8 cellular contexts compared by ENCODE assay signal in the genomic region with DNA sequence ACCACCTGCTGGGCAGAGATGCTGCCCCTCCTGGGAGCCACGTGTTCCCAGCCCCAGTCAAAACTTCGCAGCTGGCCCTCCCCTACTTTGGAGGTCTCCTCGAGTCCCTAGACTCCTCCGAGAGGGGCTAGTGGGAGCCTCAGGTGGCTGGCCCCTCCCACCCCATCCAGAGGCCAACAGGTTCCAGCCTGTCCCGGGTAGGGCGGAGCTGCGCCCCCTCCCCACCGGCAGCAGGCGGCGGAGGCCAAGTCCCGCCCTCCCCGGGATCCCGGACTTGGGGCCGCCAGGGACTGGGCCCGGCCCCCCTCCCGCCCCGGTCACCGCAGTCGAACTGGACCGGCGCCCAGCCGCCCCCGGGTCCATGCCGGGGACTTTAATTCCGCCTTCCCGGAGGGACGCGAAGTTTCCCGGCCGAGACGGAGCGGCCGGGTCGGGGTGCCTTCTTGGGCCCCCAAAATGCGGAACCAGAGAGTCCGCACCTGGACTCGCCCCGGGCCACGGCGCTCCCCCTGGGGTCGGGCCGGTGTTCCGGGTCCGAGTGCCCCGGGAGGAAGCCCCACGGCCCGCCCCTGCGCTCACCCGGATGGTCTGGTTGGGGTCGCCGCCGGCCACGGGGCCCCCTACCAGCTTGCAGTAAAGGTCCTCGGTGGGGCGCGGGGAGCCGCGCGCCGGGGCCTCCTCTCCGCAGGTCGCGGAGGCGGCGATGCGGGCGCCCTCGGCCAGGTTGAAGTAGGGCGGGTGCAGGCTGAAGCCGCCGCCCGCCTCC. TPM values are rescaled to one million over a fixed set of nuclear protein-coding genes. Genes with fewer than 3 reads are reported as not detected.
DNase-seq lines count a peak whose midpoint lies in the region; ATAC-seq and TF ChIP-seq lines count a peak whose summit lies in the region.

No MANE protein-coding gene starts in this region.

- CTCF ChIA-PET in CD8-positive, alpha-beta T cell (lab: Charles Lee): interaction anchor here (1.7 kb wide), 1 partner anchor 16 kb away, joined by 8 read pairs; no protein-coding TSS in a partner anchor

- peaks cover 2% of the 10 kb centered on the region for H3K4me1 Mint-ChIP-seq in CD8-positive, alpha-beta T cell (ENCODE audit: low read depth)

- no peak overlapping the region for H3K27ac Mint-ChIP-seq in CD8-positive, alpha-beta T cell

- no peak for ATAC-seq in CD8-positive, alpha-beta T cell
- ATAC-seq in upper lobe of left lung (ENCODE audit: low FRiP score in 2 of 2) (peak; percentile 0 to 3), HG03521 (IDR thresholded peaks at IDR 0.05; ENCODE audit: unreplicated experiment) (no peak), GM21576 (IDR thresholded peaks at IDR 0.05; ENCODE audit: unreplicated experiment) (no peak)

- 2% methylated on average over 72 of the region's 72 CpGs for WGBS in liver
- 1% methylated on average over 24 of the region's 72 CpGs; no CpG with 5 or more reads in 1 of the 2 donors for WGBS in upper lobe of left lung, 2 donors

- no peaks in the 10 kb centered on the region for H3K9me3 ChIP-seq in CD8-positive, alpha-beta T cell (ENCODE audit: low read length)
- no peaks in the 10 kb centered on the region for H3K9me3 ChIP-seq in Karpas-422 (ENCODE audit: low read length)
- no peaks in the 10 kb centered on the region for H3K9me3 ChIP-seq in liver (ENCODE audit: control insufficient read depth in 4 of 4, low read length in 3 of 4)
- H3K9me3 ChIP-seq in upper lobe of left lung: no peaks in the 10 kb centered on the region

- intact Hi-C loops in CD8-positive, alpha-beta T cell (cut with DNase I, micrococcal nuclease): no loop called here

- H3K4me1 ChIP-seq in CD8-positive, alpha-beta T cell (ENCODE audit: insufficient read depth, low read length): peaks cover 17% of the 10 kb centered on the region
- H3K4me1 ChIP-seq in Karpas-422 (ENCODE audit: low read length): peaks cover 26% of the 10 kb centered on the region
- peaks cover 46 to 93% (median 70%) of the 10 kb centered on the region in 4 donors for H3K4me1 ChIP-seq in liver (ENCODE audit: control insufficient read depth in 4 of 4, insufficient read depth in 4 of 4, low read length in 3 of 4)
- peaks cover 68 to 98% (median 88%) of the 10 kb centered on the region in 4 donors for H3K4me1 ChIP-seq in upper lobe of left lung

- peak overlapping the region; percentile 37 for H3K4me3 ChIP-seq in CD8-positive, alpha-beta T cell (ENCODE audit: low read depth, low read length)
- peak overlapping the region; percentile 69 for H3K4me3 ChIP-seq in Karpas-422 (ENCODE audit: low read length)
- peak overlapping the region; percentile 69 to 72 for H3K4me3 ChIP-seq in cardiac fibroblast (replicated peaks in 1 of 2; ENCODE audit: low read depth in 2 of 2, low read length in 2 of 2)
- peak overlapping the region; percentile 32 to 79 (median 58) for H3K4me3 ChIP-seq in liver (ENCODE audit: low read depth in 1 of 3, low read length in 3 of 3)
- H3K4me3 ChIP-seq in upper lobe of left lung: peak overlapping the region; percentile 61 to 94 (median 90)

- H3K27ac ChIP-seq in CD8-positive, alpha-beta T cell (ENCODE audit: low read depth, low read length): no peak overlapping the region
- H3K27ac ChIP-seq in Karpas-422 (ENCODE audit: low read length) (no peak overlapping the region), liver (ENCODE audit: low read depth in 1 of 2, low read length in 2 of 2) (peak overlapping the region; percentile 51 to 76), upper lobe of left lung (peak overlapping the region; percentile 92 to 98 (median 95))

- TF ChIP-seq POLR2A in upper lobe of left lung (IDR thresholded peaks at IDR 0.05): no peak

- peaks cover 25% of the 10 kb centered on the region for H3K27me3 ChIP-seq in CD8-positive, alpha-beta T cell (ENCODE audit: insufficient read depth, low read length)
- no peaks in the 10 kb centered on the region for H3K27me3 ChIP-seq in Karpas-422 (ENCODE audit: low read length)
- no peaks in the 10 kb centered on the region for H3K27me3 ChIP-seq in liver (ENCODE audit: control insufficient read depth in 4 of 4, insufficient read depth in 4 of 4, low read length in 3 of 4)
- H3K27me3 ChIP-seq in upper lobe of left lung: peaks cover 0 to 29% (median 2%) of the 10 kb centered on the region in 4 donors

- no peak for TF ChIP-seq CTCF in CD8-positive, alpha-beta T cell (IDR thresholded peaks at IDR 0.05)
- TF ChIP-seq CTCF in cardiac fibroblast (IDR thresholded peaks at IDR 0.05; ENCODE audit: low read depth, low read length) (no peak), liver (IDR thresholded peaks at IDR 0.05; ENCODE audit: low read depth, low read length, missing input control) (no peak), upper lobe of left lung (IDR thresholded peaks at IDR 0.05) (no peak)

- no peaks in the 10 kb centered on the region for H3K36me3 Mint-ChIP-seq in CD8-positive, alpha-beta T cell

- H3K27me3 Mint-ChIP-seq in CD8-positive, alpha-beta T cell (ENCODE audit: low read depth): peaks cover 30% of the 10 kb centered on the region

- no peaks in the 10 kb centered on the region for H3K9me3 Mint-ChIP-seq in CD8-positive, alpha-beta T cell

- DNase-seq in CD8-positive, alpha-beta T cell: no peak
- DNase-seq in Karpas-422 (peak; percentile 56), cardiac fibroblast (ENCODE audit: low read depth in 2 of 2) (no peak), upper lobe of left lung (peak; percentile 85 to 89), cerebellum (ENCODE audit: low spot score) (no peak)

- no peak for TF ChIP-seq RAD21 in liver (IDR thresholded peaks at IDR 0.05)

- H3K4me3 Mint-ChIP-seq in CD8-positive, alpha-beta T cell: peak overlapping the region; percentile 18

- POLR2A ChIA-PET in CD8-positive, alpha-beta T cell (lab: Charles Lee): no interaction called here

- H3K4me2 ChIP-seq in Karpas-422 (ENCODE audit: low read depth, low read length, poor library complexity, severe bottlenecking): peak overlapping the region; percentile 81

- H4K20me1 ChIP-seq in Karpas-422 (ENCODE audit: insufficient read depth, low read depth, low read length): peaks cover 25% of the 10 kb centered on the region; the same call in 1 of the 2 replicates

- H2AFZ ChIP-seq in Karpas-422 (ENCODE audit: low read length): peak overlapping the region; percentile 48; the same call in 1 of the 2 replicates

- no peaks in the 10 kb centered on the region for H3K9me2 ChIP-seq in Karpas-422 (replicated peaks; ENCODE audit: insufficient read depth, low read length)

- H3K79me2 ChIP-seq in Karpas-422 (ENCODE audit: low read length): no peaks in the 10 kb centered on the region

- H3K9ac ChIP-seq in Karpas-422 (ENCODE audit: low read length) (peak overlapping the region; percentile 69), liver (ENCODE audit: low read depth in 1 of 2, low read length in 2 of 2) (peak overlapping the region in 1 of 2 donors; percentile 14)

- no peak for TF ChIP-seq EP300 in upper lobe of left lung (IDR thresholded peaks at IDR 0.05)

- no peaks in the 10 kb centered on the region for H3K36me3 ChIP-seq in CD8-positive, alpha-beta T cell (ENCODE audit: insufficient read depth, low read length)
- H3K36me3 ChIP-seq in Karpas-422 (ENCODE audit: insufficient read depth, low read length) (no peaks in the 10 kb centered on the region), liver (ENCODE audit: control insufficient read depth in 4 of 4, insufficient read depth in 3 of 4, low read depth in 1 of 4, low read length in 3 of 4) (peaks cover 0 to 2% (median 0%) of the 10 kb centered on the region in 4 donors), upper lobe of left lung (peaks cover 0 to 9% (median 0%) of the 10 kb centered on the region in 4 donors)

TF ChIP-seq in liver, 16 proteins besides CTCF, POLR2A, EP300 and RAD21 (continues in another document):
- TF ChIP-seq FOXA1 (IDR thresholded peaks at IDR 0.05): no peak
- TF ChIP-seq HNF4G (IDR thresholded peaks at IDR 0.05): no peak
- no peak for TF ChIP-seq JUND (IDR thresholded peaks at IDR 0.05)
- TF ChIP-seq TAF1 (conservative IDR thresholded peaks at IDR 0.05): no peak
- TF ChIP-seq, protein P1, sequence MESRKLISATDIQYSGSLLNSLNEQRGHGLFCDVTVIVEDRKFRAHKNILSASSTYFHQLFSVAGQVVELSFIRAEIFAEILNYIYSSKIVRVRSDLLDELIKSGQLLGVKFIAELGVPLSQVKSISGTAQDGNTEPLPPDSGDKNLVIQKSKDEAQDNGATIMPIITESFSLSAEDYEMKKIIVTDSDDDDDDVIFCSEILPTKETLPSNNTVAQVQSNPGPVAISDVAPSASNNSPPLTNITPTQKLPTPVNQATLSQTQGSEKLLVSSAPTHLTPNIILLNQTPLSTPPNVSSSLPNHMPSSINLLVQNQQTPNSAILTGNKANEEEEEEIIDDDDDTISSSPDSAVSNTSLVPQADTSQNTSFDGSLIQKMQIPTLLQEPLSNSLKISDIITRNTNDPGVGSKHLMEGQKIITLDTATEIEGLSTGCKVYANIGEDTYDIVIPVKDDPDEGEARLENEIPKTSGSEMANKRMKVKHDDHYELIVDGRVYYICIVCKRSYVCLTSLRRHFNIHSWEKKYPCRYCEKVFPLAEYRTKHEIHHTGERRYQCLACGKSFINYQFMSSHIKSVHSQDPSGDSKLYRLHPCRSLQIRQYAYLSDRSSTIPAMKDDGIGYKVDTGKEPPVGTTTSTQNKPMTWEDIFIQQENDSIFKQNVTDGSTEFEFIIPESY (IDR thresholded peaks at IDR 0.05): no peak
- TF ChIP-seq FOXA2 (IDR thresholded peaks at IDR 0.05): no peak
- TF ChIP-seq HNF4A (conservative IDR thresholded peaks at IDR 0.05): peak; percentile 41 to 47
- TF ChIP-seq, protein P2, sequence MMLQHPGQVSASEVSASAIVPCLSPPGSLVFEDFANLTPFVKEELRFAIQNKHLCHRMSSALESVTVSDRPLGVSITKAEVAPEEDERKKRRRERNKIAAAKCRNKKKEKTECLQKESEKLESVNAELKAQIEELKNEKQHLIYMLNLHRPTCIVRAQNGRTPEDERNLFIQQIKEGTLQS (IDR thresholded peaks at IDR 0.05): no peak

RNA-seq across cellular contexts. Expression of a gene that starts 0.6 kb away (rescaled TPM):
- total RNA-seq in CD8-positive, alpha-beta T cell: 1 to 10 TPM in 1 of 2 experiments, under 1 TPM in 1; 0.28 to 1.1 TPM
- 3.2 and 17.5 TPM in 2 replicates for total RNA-seq in Karpas-422 (2014; rRNA removed; shearing (Covaris generic); ENCODE audit: low replicate concordance)
- total RNA-seq in liver (10 to 100 TPM in 1 of 2 donors, 1 to 10 TPM in 1; 3.6 to 40.2 TPM), upper lobe of left lung (1,000 to 10,000 TPM in 1 of 6 donors, 100 to 1,000 TPM in 5; 176 to 1,019 (median 307) TPM), cerebellum (24.6 TPM)
- 10 to 100 TPM; 13.4 to 13.9 TPM for polyA plus RNA-seq in liver

RNA-seq across cellular contexts. Expression of a gene that starts 20.4 kb away (rescaled TPM):
- 1,000 to 10,000 TPM; 3,441 to 3,445 TPM for total RNA-seq in CD8-positive, alpha-beta T cell
- total RNA-seq in Karpas-422 (2014; rRNA removed; shearing (Covaris generic); ENCODE audit: low replicate concordance): 1,523 and 2,619 TPM in 2 replicates
- 100 to 1,000 TPM; 378 to 499 TPM for total RNA-seq in liver
- polyA plus RNA-seq in liver: 1,000 to 10,000 TPM in 1 of 2 donors, 100 to 1,000 TPM in 1; 278 to 1,588 TPM
- 1,000 to 10,000 TPM in 3 of 6 donors, 100 to 1,000 TPM in 2, 10 to 100 TPM in 1; 94.6 to 1,381 (median 998) TPM for total RNA-seq in upper lobe of left lung
- 422 TPM for total RNA-seq in cerebellum

RNA-seq across cellular contexts. Expression of a gene that starts 40.5 kb away (rescaled TPM):
- total RNA-seq in CD8-positive, alpha-beta T cell: 1 to 10 TPM; 4.5 to 5.1 TPM
- total RNA-seq in Karpas-422 (2014; rRNA removed; shearing (Covaris generic); ENCODE audit: low replicate concordance): 7.2 and 7.6 TPM in 2 replicates
- total RNA-seq in liver (1 to 10 TPM; 2.0 to 3.2 TPM), upper lobe of left lung (1 to 10 TPM; 2.2 to 5.2 (median 4.0) TPM), cerebellum (5.4 TPM)
- polyA plus RNA-seq in liver: 1 to 10 TPM in 1 of 2 donors, under 1 TPM in 1; 0.92 to 2.0 TPM

Comparison
In these comparisons a context has a peak if more than half of its experiments do, and no peak if none do; other contexts are left out.
1. ATAC-seq: peak in upper lobe of left lung (2 of 2); none in CD8-positive, alpha-beta T cell (single experiment), HG03521 (single experiment) and GM21576 (single experiment).
2. DNase-seq: peak in Karpas-422 (single experiment) and upper lobe of left lung (2 of 2); none in CD8-positive, alpha-beta T cell (0 of 7), cardiac fibroblast (0 of 2) and cerebellum (single experiment).
3. H3K27ac ChIP-seq: peak in liver (2 of 2) and upper lobe of left lung (4 of 4); none in CD8-positive, alpha-beta T cell (single experiment) and Karpas-422 (single experiment).
4. H3K4me3 ChIP-seq: peak in every context shown above with its lines; median percentile 90 in upper lobe of left lung; 70 in cardiac fibroblast; 69 in Karpas-422; 58 in liver; 37 in CD8-positive, alpha-beta T cell.